In the genomic region with DNA sequence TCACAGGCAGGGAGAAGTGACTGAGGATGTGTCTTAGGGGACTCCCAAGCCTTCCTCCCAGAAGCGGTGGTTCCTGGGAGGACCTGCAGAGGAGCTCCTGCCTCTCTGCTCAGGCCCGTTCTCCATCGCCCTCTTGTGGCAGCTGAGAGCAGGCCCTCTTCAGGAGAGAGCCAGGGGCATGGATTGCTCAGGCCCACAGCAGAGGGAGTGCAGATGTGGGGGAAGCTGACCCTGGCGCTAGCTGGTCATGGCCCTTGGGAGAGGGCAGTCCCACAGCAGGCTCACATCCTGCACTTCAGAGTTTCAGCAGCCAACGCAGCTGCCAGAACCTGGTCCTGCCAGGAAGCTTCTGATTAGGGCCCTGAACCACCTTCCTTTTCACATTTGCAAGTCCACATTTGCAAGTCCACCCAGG, we compare ENCODE assay signal across 8 cellular contexts.
DNase-seq lines count a peak whose midpoint lies in the region; ATAC-seq and TF ChIP-seq lines count a peak whose summit lies in the region.

No MANE protein-coding gene starts in this region.

- peak; percentile 82 for ATAC-seq in left lung

- TF ChIP-seq CTCF in GM12874 (IDR thresholded peaks at IDR 0.05; ENCODE audit: insufficient read depth, low read depth, low read length) = peak; percentile 94
- TF ChIP-seq CTCF in HFFc6 (IDR thresholded peaks at IDR 0.05) = peak; percentile 82
- TF ChIP-seq CTCF in VCaP (conservative IDR thresholded peaks at IDR 0.05) = peak; percentile 94
- TF ChIP-seq CTCF in mammary epithelial cell (conservative IDR thresholded peaks at IDR 0.05 in 1 of 2, IDR thresholded peaks at IDR 0.05 in 1 of 2; ENCODE audit: extremely low read depth in 1 of 2, insufficient read depth in 1 of 2, low read depth in 1 of 2, low read length in 2 of 2) = peak; percentile 78 to 86
- TF ChIP-seq CTCF in left lung (IDR thresholded peaks at IDR 0.05) = peak; percentile 57 to 69

- H3K9ac ChIP-seq in mammary epithelial cell (ENCODE audit: insufficient read depth, low read length) = no peak overlapping the region

- no peak overlapping the region for H3K4me3 ChIP-seq in mammary epithelial cell (replicated peaks in 1 of 3; ENCODE audit: insufficient read depth in 1 of 3, low read depth in 2 of 3, low read length in 3 of 3)
- no peak overlapping the region for H3K4me3 ChIP-seq in left lung

- dilution Hi-C loops in mammary epithelial cell (cut with HindIII; ENCODE audit: low sequenced_read_pairs) = no loop called here

- peak overlapping the region; percentile 9; the same call in 1 of the 2 replicates for H3K27ac Mint-ChIP-seq in HFFc6

- no peaks in the 10 kb centered on the region for H4K20me1 ChIP-seq in mammary epithelial cell (ENCODE audit: insufficient read depth, low read length)

- H3K79me2 ChIP-seq in mammary epithelial cell (ENCODE audit: insufficient read depth, low read length) = no peaks in the 10 kb centered on the region

- no peaks in the 10 kb centered on the region for H3K27me3 Mint-ChIP-seq in HFFc6 (ENCODE audit: insufficient read depth)

- no peak overlapping the region for H3K27ac ChIP-seq in VCaP
- no peak overlapping the region for H3K27ac ChIP-seq in mammary epithelial cell (ENCODE audit: insufficient read depth, low read depth, low read length)
- H3K27ac ChIP-seq in left lung = peak overlapping the region in 1 of 2 donors; percentile 55

- no peaks in the 10 kb centered on the region for H3K27me3 ChIP-seq in mammary epithelial cell (ENCODE audit: insufficient read depth, low read length)
- no peaks in the 10 kb centered on the region for H3K27me3 ChIP-seq in left lung

- H2AFZ ChIP-seq in mammary epithelial cell (ENCODE audit: low read depth, low read length) = peak overlapping the region; percentile 6

- no peaks in the 10 kb centered on the region for H3K9me3 Mint-ChIP-seq in HFFc6

- H3K36me3 ChIP-seq in mammary epithelial cell (ENCODE audit: insufficient read depth, low read length) = no peaks in the 10 kb centered on the region
- no peaks in the 10 kb centered on the region for H3K36me3 ChIP-seq in left lung

- H3K36me3 Mint-ChIP-seq in HFFc6 (ENCODE audit: low read depth) = no peaks in the 10 kb centered on the region

- BruUV-seq in mammary epithelial cell (replicated peaks; lab: Mats Ljungman, UMichigan) = no TSS peak

- intact Hi-C loops in mammary epithelial cell (cut with micrococcal nuclease) (no loop called here), left lung (cut with DNase I) (no loop called here)

- CTCF ChIA-PET in mammary epithelial cell (lab: Charles Lee; ENCODE audit: low non-redundant PET) = interaction anchor here (0.6 kb wide), 1 partner anchor 190 kb away, joined by 8 read pairs; the partner anchor contains the start of gene STARD3NL

- H3K4me1 ChIP-seq in mammary epithelial cell (ENCODE audit: insufficient read depth, low read length) = no peaks in the 10 kb centered on the region
- H3K4me1 ChIP-seq in left lung = peaks cover 0 to 34% of the 10 kb centered on the region in 2 donors

- no peak overlapping the region for H3K4me3 Mint-ChIP-seq in HFFc6

- H3K4me2 ChIP-seq in mammary epithelial cell (ENCODE audit: insufficient read depth, low read depth, low read length) = no peak overlapping the region

- 73% methylated on average over 3 of the region's 5 CpGs for WGBS in mammary epithelial cell (ENCODE audit: low coverage, missing lambda C conversion rate)

- peaks cover 26% of the 10 kb centered on the region for H3K4me1 Mint-ChIP-seq in HFFc6 (ENCODE audit: low read depth)

- DNase-seq in HFFc6 (peak; percentile 72), NCI-H2029 treated with DMSO at 0.1 percent for 48 hours (lab: John Stamatoyannopoulos, UW) (peak; percentile 30), mammary epithelial cell (peak; percentile 69), left lung (peak; percentile 82 to 83), dedifferentiated amniotic fluid mesenchymal stem cell (ENCODE audit: extremely low spot score) (no peak)
- DNase-seq in stimulated activated CD8-positive, alpha-beta memory T cell treated with anti-CD3 and anti-CD28 coated beads, Interleukin-15, amount 100 ng/mL, for 1 hour (ENCODE audit: low read depth) = peak; percentile 54

- H3K9me3 ChIP-seq in mammary epithelial cell (replicated peaks; ENCODE audit: insufficient read depth, low read length) (no peaks in the 10 kb centered on the region), left lung (no peaks in the 10 kb centered on the region)

- in situ Hi-C loops in mammary epithelial cell (cut with MboI; ENCODE audit: low sequenced_read_pairs in 2 of 2) = no loop called here
